In genomic region chr10:75925999-75926398, GRCh38 we compare ENCODE assay signal across 6 cellular contexts.
"Had no signal": no experiment of that assay in that cellular context is flagged by ENCODE, and none has a peak within 500 bp of the region (broad histone marks: within the 10 kb centered on the region; RNA-seq: fewer than 3 reads in every experiment).

No MANE protein-coding gene starts in this region.

- H2AFZ ChIP-seq: GM23338 had no signal

- FAIRE-seq: H1, H54, HTR-8/SVneo had no signal

- H3K4me2 ChIP-seq: GM23338 had no signal

- H3K4me3 ChIP-seq: GM23338 had no signal

- DNase-seq: H9, HCEC 1CT had no signal
